In the genomic region with DNA sequence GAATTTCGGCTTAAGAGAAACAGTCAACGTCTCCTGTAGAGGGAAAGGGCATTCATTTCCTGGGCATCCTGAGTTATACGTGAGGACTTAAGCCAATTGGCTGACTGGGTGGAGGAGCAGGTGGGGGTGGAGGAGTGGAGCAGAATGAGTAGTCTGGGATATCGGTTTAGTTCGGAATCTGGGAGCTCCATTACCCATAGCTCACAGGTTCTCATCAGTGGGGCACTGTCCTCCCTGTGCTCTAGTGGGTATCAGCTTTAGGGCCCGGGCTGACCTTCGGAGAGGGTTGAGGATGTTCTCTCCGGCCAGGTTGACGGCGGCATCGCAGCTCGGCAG, we compare ENCODE assay signal across 8 cellular contexts. TPM values are rescaled to one million over a fixed set of nuclear protein-coding genes. Genes with fewer than 3 reads are reported as not detected.
DNase-seq lines count a peak whose midpoint lies in the region; ATAC-seq and TF ChIP-seq lines count a peak whose summit lies in the region.

No MANE protein-coding gene starts in this region.

- 1 to 2% methylated on average over 7 to 12 of the region's 12 CpGs for whole genome bisulfite sequencing in testis, 2 donors

- peak overlapping the region; percentile 70 to 84 for H3K4me3 ChIP-seq in testis

- TF ChIP-seq CTCF in testis (IDR thresholded peaks at IDR 0.05), result no peak

- no peaks in the 10 kb centered on the region for H3K36me3 ChIP-seq in testis (ENCODE audit: low read depth, missing control alignments)

- H3K4me1 Mint-ChIP-seq in IgD-negative memory B cell, result peaks cover 12 to 33% (median 29%) of the 10 kb centered on the region in 3 donors
- H3K4me1 Mint-ChIP-seq in activated naive CD8-positive, alpha-beta T cell treated with anti-CD3 and anti-CD28 coated beads for 36 hours, result peaks cover 50% of the 10 kb centered on the region

- H3K4me3 Mint-ChIP-seq in IgD-negative memory B cell, result peak overlapping the region; percentile 95 to 98 (median 98)
- H3K4me3 Mint-ChIP-seq in activated naive CD8-positive, alpha-beta T cell treated with anti-CD3 and anti-CD28 coated beads for 36 hours, result peak overlapping the region; percentile 97

- H3K36me3 Mint-ChIP-seq in IgD-negative memory B cell, result peaks cover 5% of the 10 kb centered on the region
- H3K36me3 Mint-ChIP-seq in activated naive CD8-positive, alpha-beta T cell treated with anti-CD3 and anti-CD28 coated beads for 36 hours, result peaks cover 60% of the 10 kb centered on the region

- TF ChIP-seq POLR2A in testis (IDR thresholded peaks at IDR 0.05), result no peak

- H3K27ac Mint-ChIP-seq in IgD-negative memory B cell, result peak overlapping the region; percentile 93 to 99 (median 95)
- peak overlapping the region; percentile 99 for H3K27ac Mint-ChIP-seq in activated naive CD8-positive, alpha-beta T cell treated with anti-CD3 and anti-CD28 coated beads for 36 hours

- peaks cover 0 to 1% (median 0%) of the 10 kb centered on the region in 3 donors for H3K9me3 Mint-ChIP-seq in IgD-negative memory B cell
- H3K9me3 Mint-ChIP-seq in activated naive CD8-positive, alpha-beta T cell treated with anti-CD3 and anti-CD28 coated beads for 36 hours, result no peaks in the 10 kb centered on the region

- peak overlapping the region; percentile 93 to 96 for H3K27ac ChIP-seq in testis

- ATAC-seq in HG03457 (IDR thresholded peaks at IDR 0.05; ENCODE audit: unreplicated experiment) (no peak), GM19351 (IDR thresholded peaks at IDR 0.05; ENCODE audit: unreplicated experiment) (no peak)

- H3K27me3 ChIP-seq in testis, result no peaks in the 10 kb centered on the region

- H3K27me3 Mint-ChIP-seq in IgD-negative memory B cell, result no peaks in the 10 kb centered on the region
- no peaks in the 10 kb centered on the region for H3K27me3 Mint-ChIP-seq in activated naive CD8-positive, alpha-beta T cell treated with anti-CD3 and anti-CD28 coated beads for 36 hours

- peaks cover 17% of the 10 kb centered on the region for H3K4me1 ChIP-seq in testis

- no peaks in the 10 kb centered on the region for H3K9me3 ChIP-seq in testis

- DNase-seq in COR-L47 (lab: John Stamatoyannopoulos, UW), result peak; percentile 49
- no peak for DNase-seq in activated naive CD8-positive, alpha-beta T cell treated with anti-CD3 and anti-CD28 coated beads for 36 hours
- peak; percentile 59 for DNase-seq in iris pigment epithelial cell (ENCODE audit: low read depth)
- no peak for DNase-seq in testis
- DNase-seq in retina, result no peak

- intact Hi-C loops in testis (cut with DNase I; ENCODE audit: low total_unique reads), result no loop called here

RNA-seq across cellular contexts. Expression of gene SDR39U1, which starts 0.7 kb away (rescaled TPM):
- polyA plus RNA-seq in IgD-negative memory B cell (94.0 TPM), testis (ENCODE audit: insufficient read depth, low read depth, low replicate concordance) (76.6 TPM)
- 10 to 100 TPM; 57.8 to 59.0 TPM for total RNA-seq in activated naive CD8-positive, alpha-beta T cell treated with anti-CD3 and anti-CD28 coated beads for 36 hours
- 10 to 100 TPM; 76.7 to 86.1 TPM for total RNA-seq in testis

RNA-seq across cellular contexts. Expression of gene KHNYN, which starts 12.1 kb away (rescaled TPM):
- polyA plus RNA-seq in IgD-negative memory B cell, result 26.5 TPM
- total RNA-seq in activated naive CD8-positive, alpha-beta T cell treated with anti-CD3 and anti-CD28 coated beads for 36 hours, result 10 to 100 TPM; 47.3 to 48.7 TPM
- total RNA-seq in testis, result 10 to 100 TPM; 52.0 to 66.0 TPM
- 27.9 TPM for polyA plus RNA-seq in testis (ENCODE audit: insufficient read depth, low read depth, low replicate concordance)

RNA-seq across cellular contexts. Expression of gene CBLN3, which starts 12.4 kb away (rescaled TPM):
- polyA plus RNA-seq in IgD-negative memory B cell (2.9 TPM), testis (ENCODE audit: insufficient read depth, low read depth, low replicate concordance) (9.0 TPM)
- 1 to 10 TPM; 5.5 to 6.4 TPM for total RNA-seq in activated naive CD8-positive, alpha-beta T cell treated with anti-CD3 and anti-CD28 coated beads for 36 hours
- 10 to 100 TPM; 13.5 to 17.0 TPM for total RNA-seq in testis

RNA-seq across cellular contexts. Expression of gene NYNRIN, which starts 43.1 kb away (rescaled TPM):
- not detected for polyA plus RNA-seq in IgD-negative memory B cell
- total RNA-seq in activated naive CD8-positive, alpha-beta T cell treated with anti-CD3 and anti-CD28 coated beads for 36 hours, result under 1 TPM; 0.08 to 0.10 TPM
- 10 to 100 TPM; 21.8 TPM for total RNA-seq in testis
- polyA plus RNA-seq in testis (ENCODE audit: insufficient read depth, low read depth, low replicate concordance), result 22.0 TPM

Comparison
In these comparisons a context has a peak if more than half of its experiments do, and no peak if none do; other contexts are left out.
1. DNase-seq: peak in COR-L47 (single experiment) and iris pigment epithelial cell (single experiment); none in activated naive CD8-positive, alpha-beta T cell treated with anti-CD3 and anti-CD28 coated beads for 36 hours (single experiment), testis (single experiment) and retina (single experiment).